24 cellular contexts compared by ENCODE assay signal in the genomic region with DNA sequence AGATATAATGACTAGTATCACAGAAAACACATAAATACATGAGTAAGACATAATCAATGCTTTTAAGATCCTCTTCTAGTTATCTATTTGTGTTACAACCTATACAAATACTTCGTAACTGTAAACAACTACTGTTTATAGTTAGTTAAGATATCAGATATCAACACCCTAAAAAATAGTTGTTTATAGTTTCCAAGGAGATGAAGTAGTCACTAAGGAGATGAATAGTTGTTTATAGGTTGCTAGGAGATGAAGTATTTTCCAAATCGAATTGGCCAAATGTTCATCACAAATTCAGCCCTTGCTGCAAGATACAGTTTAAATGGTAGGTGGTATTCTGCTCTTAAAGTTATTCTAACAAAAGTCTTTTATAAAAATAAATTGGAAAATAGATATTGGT.
DNase-seq lines count a peak whose midpoint lies in the region.
"Had no signal": no experiment of that assay in that cellular context is flagged by ENCODE, and none has a peak within 500 bp of the region (broad histone marks: within the 10 kb centered on the region; RNA-seq: fewer than 3 reads in every experiment).

No MANE protein-coding gene starts in this region.

- DNase-seq in NCI-H345 (lab: John Stamatoyannopoulos, UW) (peak; percentile 13), NCI-H345 treated with DMSO at 0.1 percent for 48 hours (lab: John Stamatoyannopoulos, UW; ENCODE audit: unreplicated experiment) (no peak), NCI-H1092 treated with DMSO at 0.1 percent for 48 hours (lab: John Stamatoyannopoulos, UW) (peak; percentile 58), NCI-H748 (lab: John Stamatoyannopoulos, UW; ENCODE audit: unreplicated experiment) (peak; percentile 84), left kidney (ENCODE audit: low read depth, low spot score) (peak; percentile 27), NCI-H2081 (lab: John Stamatoyannopoulos, UW) (no peak), dermis blood vessel endothelial cell (no peak)
- no peak for DNase-seq in activated naive CD4-positive, alpha-beta T cell treated with Interleukin-2 at 50 U/mL for 16 hours
- DNase-seq: activated CD4-positive, alpha-beta T cell treated with anti-CD3 and anti-CD28 coated beads for 36 hours; activated CD8-positive, alpha-beta memory T cell treated with anti-CD3 and anti-CD28 coated beads, Interleukin-2, amount 50 U/mL, for 48 hours; activated CD8-positive, alpha-beta T cell treated with anti-CD3 and anti-CD28 coated beads for 36 hours; activated naive CD4-positive, alpha-beta T cell treated with anti-CD3 and anti-CD28 coated beads, Interleukin-2, amount 50 U/mL, for 16 hours; AML-193; CD4-positive, CD25-positive, alpha-beta regulatory T cell; EL; hippocampal formation; NCI-H446; occipital lobe; Peyer's patch; SHP77 treated with DMSO at 0.1 percent for 48 hours; sigmoid colon; stimulated activated CD4-positive, alpha-beta T cell treated with anti-CD3 and anti-CD28 coated beads, Interleukin-12 subunit alpha, Interleukin-12 subunit beta, amount 100 ng/mL, for 4 hours; stimulated activated CD4-positive, alpha-beta T cell treated with anti-CD3 and anti-CD28 coated beads, Interleukin-4, amount 100 ng/mL, for 1 hour; thyroid gland had no signal

Comparison
In these comparisons a context has a peak if more than half of its experiments do, and no peak if none do; other contexts are left out.
1. DNase-seq: peak in NCI-H345 (single experiment), NCI-H1092 treated with DMSO at 0.1 percent for 48 hours (single experiment), NCI-H748 (single experiment) and left kidney (single experiment); none in NCI-H345 treated with DMSO at 0.1 percent for 48 hours (single experiment), activated naive CD4-positive, alpha-beta T cell treated with Interleukin-2 at 50 U/mL for 16 hours (single experiment), NCI-H2081 (0 of 2) and dermis blood vessel endothelial cell (single experiment).